ENCODE assay signal across 8 cellular contexts in genomic region chr15:78131295-78132021, GRCh38. TPM values are rescaled to one million over a fixed set of nuclear protein-coding genes. Genes with fewer than 3 reads are reported as not detected.
DNase-seq lines count a peak whose midpoint lies in the region; ATAC-seq and TF ChIP-seq lines count a peak whose summit lies in the region.

TSS of gene CIB2 (minus strand) at chr15:78131445. CDS start at chr15:78131215, 230 bp downstream.

- peak; percentile 29 to 61 for TF ChIP-seq CTCF in GM23338 (conservative IDR thresholded peaks at IDR 0.05; ENCODE audit: low read depth in 2 of 2)
- TF ChIP-seq CTCF in MM.1S (IDR thresholded peaks at IDR 0.05; ENCODE audit: low read length): peak; percentile 57
- TF ChIP-seq CTCF in adrenal gland (IDR thresholded peaks at IDR 0.05): peak; percentile 11 to 90 (median 68)
- TF ChIP-seq CTCF in left ventricle myocardium inferior (IDR thresholded peaks at IDR 0.05; ENCODE audit: borderline replicate concordance): peak; percentile 90
- TF ChIP-seq CTCF in progenitor cell of endocrine pancreas (IDR thresholded peaks at IDR 0.05; ENCODE audit: unreplicated experiment): peak; percentile 69

- H3K9me2 ChIP-seq in GM23338 (ENCODE audit: insufficient read depth): no peaks in the 10 kb centered on the region
- no peaks in the 10 kb centered on the region for H3K9me2 ChIP-seq in MM.1S (replicated peaks; ENCODE audit: insufficient read depth, low read length)

- H3K4me1 ChIP-seq in GM23338 (ENCODE audit: insufficient read depth): peaks cover 20% of the 10 kb centered on the region; the same call in 1 of the 2 replicates
- H3K4me1 ChIP-seq in MM.1S (ENCODE audit: low read length): no peaks in the 10 kb centered on the region
- peaks cover 7 to 9% of the 10 kb centered on the region in 2 donors for H3K4me1 ChIP-seq in adrenal gland (replicated peaks in 1 of 2)
- peaks cover 25% of the 10 kb centered on the region for H3K4me1 ChIP-seq in left ventricle myocardium inferior
- no peaks in the 10 kb centered on the region for H3K4me1 ChIP-seq in urinary bladder (ENCODE audit: insufficient read depth)

- H2AFZ ChIP-seq in GM23338 (peak within 1 kb of the TSS; percentile 95), MM.1S (ENCODE audit: low read length) (peak within 1 kb of the TSS; percentile 99)

- H3K79me2 ChIP-seq in GM23338 (replicated peaks; ENCODE audit: insufficient read depth) (peaks cover 3% of the 10 kb centered on the region; the same call in 1 of the 2 replicates), MM.1S (ENCODE audit: low read length) (no peaks in the 10 kb centered on the region)

- H3K27me3 Mint-ChIP-seq in GM23338 (ENCODE audit: insufficient read depth, low read depth, poor library complexity): peaks cover 8% of the 10 kb centered on the region
- no peaks in the 10 kb centered on the region for H3K27me3 Mint-ChIP-seq in T-cell
- H3K27me3 Mint-ChIP-seq in progenitor cell of endocrine pancreas: no peaks in the 10 kb centered on the region

- H4K20me1 ChIP-seq in GM23338 (replicated peaks; ENCODE audit: insufficient read depth) (no peaks in the 10 kb centered on the region), MM.1S (ENCODE audit: insufficient read depth, low read length) (no peaks in the 10 kb centered on the region)

- H3K9me3 ChIP-seq in MM.1S (replicated peaks; ENCODE audit: insufficient read depth, low read length): no peaks in the 10 kb centered on the region
- no peaks in the 10 kb centered on the region for H3K9me3 ChIP-seq in adrenal gland (replicated peaks in 1 of 3)
- H3K9me3 ChIP-seq in left ventricle myocardium inferior (replicated peaks): no peaks in the 10 kb centered on the region

- no peaks in the 10 kb centered on the region for H3K36me3 ChIP-seq in GM23338 (ENCODE audit: insufficient read depth)
- H3K36me3 ChIP-seq in MM.1S (replicated peaks; ENCODE audit: insufficient read depth, low read length): no peaks in the 10 kb centered on the region
- no peaks in the 10 kb centered on the region for H3K36me3 ChIP-seq in adrenal gland (replicated peaks in 1 of 2)
- H3K36me3 ChIP-seq in left ventricle myocardium inferior: no peaks in the 10 kb centered on the region
- H3K36me3 ChIP-seq in urinary bladder (ENCODE audit: insufficient read depth): no peaks in the 10 kb centered on the region

- H3K27ac ChIP-seq in GM23338 (ENCODE audit: low read depth) (peak within 1 kb of the TSS; percentile 64; the same call in 1 of the 2 replicates), MM.1S (ENCODE audit: low read length) (peak within 1 kb of the TSS; percentile 19; the same call in 1 of the 2 replicates), adrenal gland (peak within 1 kb of the TSS in 3 of 5 donors; percentile 68 to 81 (median 73)), left ventricle myocardium inferior (replicated peaks) (peak within 1 kb of the TSS; percentile 83), urinary bladder (ENCODE audit: low read depth) (peak within 1 kb of the TSS; percentile 76)

- H3K4me1 Mint-ChIP-seq in GM23338: peaks cover 31% of the 10 kb centered on the region
- peaks cover 16 to 30% (median 23%) of the 10 kb centered on the region in 3 donors for H3K4me1 Mint-ChIP-seq in T-cell
- H3K4me1 Mint-ChIP-seq in progenitor cell of endocrine pancreas (ENCODE audit: low read depth): peaks cover 30% of the 10 kb centered on the region

- H3K27ac Mint-ChIP-seq in GM23338 (peak within 1 kb of the TSS; percentile 80; the same call in 1 of the 2 replicates), T-cell (peak within 1 kb of the TSS; percentile 82 to 93), progenitor cell of endocrine pancreas (peak within 1 kb of the TSS; percentile 93)

- 0 to 2% (median 0%) methylated on average over 5 to 79 of the region's 79 CpGs for WGBS in adrenal gland, 4 donors
- WGBS in urinary bladder: under 1% methylated on average over 78 of the region's 79 CpGs

- peak; percentile 14 to 50 for TF ChIP-seq POLR2A in adrenal gland (IDR thresholded peaks at IDR 0.05)

- DNase-seq in EL: peak; percentile 69
- peak; percentile 90 for DNase-seq in GM23338 (ENCODE audit: low spot score)
- peak; percentile 57 for DNase-seq in MM.1S
- peak; percentile 41 to 81 (median 66) for DNase-seq in T-cell
- peak; percentile 56 to 70 (median 62) for DNase-seq in adrenal gland
- DNase-seq in left ventricle myocardium inferior: peak; percentile 75
- DNase-seq in progenitor cell of endocrine pancreas (ENCODE audit: low spot score, unreplicated experiment): peak; percentile 89

- intact Hi-C loops in adrenal gland (cut with DNase I): loop anchor here in 1 of 2 donors (5.0 kb wide), 1 partner anchor 61 kb away; no protein-coding TSS in a partner anchor
- intact Hi-C loops in left ventricle myocardium inferior (cut with micrococcal nuclease): loop anchor here (5.0 kb wide), 1 partner anchor 111 kb away; no protein-coding TSS in a partner anchor

- POLR2A ChIA-PET in T-cell (lab: Charles Lee): no interaction called here

- H3K4me3 Mint-ChIP-seq in GM23338: peak within 1 kb of the TSS; percentile 83
- H3K4me3 Mint-ChIP-seq in T-cell: peak within 1 kb of the TSS; percentile 78 to 82 (median 80)
- H3K4me3 Mint-ChIP-seq in progenitor cell of endocrine pancreas (ENCODE audit: low read depth): peak within 1 kb of the TSS; percentile 87

- peak; percentile 75 for ATAC-seq in GM23338
- peak; percentile 82 to 89 (median 86) for ATAC-seq in T-cell (replicated peaks in 1 of 4)

- CTCF ChIA-PET in T-cell (lab: Charles Lee): interaction anchor here (0.7 to 2.3 kb wide), 9 partner anchors 10 to 68 kb away, joined by 3 to 15 read pairs (median 4); partner anchors contain the start of gene IDH3A (in 1 of the 2)

- H3K4me2 ChIP-seq in GM23338 (peak within 1 kb of the TSS; percentile 96), MM.1S (ENCODE audit: low read depth, low read length) (peak within 1 kb of the TSS; percentile 91)

- H3F3A ChIP-seq in GM23338 (replicated peaks; ENCODE audit: low read depth) (0 out of 2 replicates have a peak, but pooled peaks cover 6% of the 10 kb centered on the region), MM.1S (ENCODE audit: insufficient read depth, low read length) (peaks cover 5% of the 10 kb centered on the region; the same call in 1 of the 2 replicates)

- H3K36me3 Mint-ChIP-seq in GM23338 (ENCODE audit: low read depth): no peaks in the 10 kb centered on the region
- H3K36me3 Mint-ChIP-seq in T-cell: no peaks in the 10 kb centered on the region
- H3K36me3 Mint-ChIP-seq in progenitor cell of endocrine pancreas (ENCODE audit: insufficient read depth): peaks cover 2% of the 10 kb centered on the region

- peak within 1 kb of the TSS; percentile 86 for H3K4me3 ChIP-seq in GM23338
- peak within 1 kb of the TSS; percentile 87 for H3K4me3 ChIP-seq in MM.1S (ENCODE audit: low read length)
- peak within 1 kb of the TSS in 3 of 4 donors; percentile 57 to 73 (median 71) for H3K4me3 ChIP-seq in adrenal gland
- H3K4me3 ChIP-seq in left ventricle myocardium inferior: peak within 1 kb of the TSS; percentile 82
- H3K4me3 ChIP-seq in urinary bladder (ENCODE audit: low read depth, low read length): peak within 1 kb of the TSS; percentile 69

- no peaks in the 10 kb centered on the region for H3K27me3 ChIP-seq in GM23338 (ENCODE audit: insufficient read depth)
- no peaks in the 10 kb centered on the region for H3K27me3 ChIP-seq in MM.1S (replicated peaks; ENCODE audit: insufficient read depth, low read length)
- H3K27me3 ChIP-seq in adrenal gland: no peaks in the 10 kb centered on the region
- no peaks in the 10 kb centered on the region for H3K27me3 ChIP-seq in left ventricle myocardium inferior (ENCODE audit: low read depth)

- H3K9me3 Mint-ChIP-seq in GM23338 (no peaks in the 10 kb centered on the region), T-cell (no peaks in the 10 kb centered on the region), progenitor cell of endocrine pancreas (ENCODE audit: low read depth) (no peaks in the 10 kb centered on the region)

- H3K9ac ChIP-seq in MM.1S (ENCODE audit: low read length): peak within 1 kb of the TSS; percentile 81

TF ChIP-seq in GM23338, 12 proteins besides CTCF, POLR2A, EP300 and RAD21 (continues in another document):
- TF ChIP-seq ZNF114 (CRISPR knock-in tag; IDR thresholded peaks at IDR 0.05) (no peak), CREB1 (CRISPR knock-in tag; IDR thresholded peaks at IDR 0.05; ENCODE audit: low read depth) (0 out of 2 replicates have a peak, but pooled peaks have one; percentile 17), POLR2AphosphoS5 (IDR thresholded peaks at IDR 0.05; ENCODE audit: low read depth) (peak; percentile 83), ETS1 (IDR thresholded peaks at IDR 0.05) (peak; percentile 46; the same call in 1 of the 2 replicates)

RNA-seq across cellular contexts. Expression of gene CIB2, which starts in this region (rescaled TPM):
- total RNA-seq in GM23338 (2014; rRNA removed; shearing (Covaris generic)): 62.6 and 64.4 TPM in 2 replicates
- polyA plus RNA-seq in GM23338 (2016; fragmentation: Nextera tagmentation; extraction: Ambion mirVana) (56.6 and 59.5 TPM in 2 replicates), adrenal gland (10 to 100 TPM in 1 of 3 donors, 1 to 10 TPM in 2; 4.4 to 27.6 (median 5.0) TPM), urinary bladder (6.9 TPM)
- total RNA-seq in T-cell (1 to 10 TPM in 4 of 5 donors, under 1 TPM in 1; 0.72 to 2.8 (median 2.0) TPM), adrenal gland (10 to 100 TPM in 7 of 8 donors, 1 to 10 TPM in 1; 9.1 to 37.8 (median 19.7) TPM), left ventricle myocardium inferior (26.1 TPM), progenitor cell of endocrine pancreas (41.6 and 44.9 TPM in 2 replicates), urinary bladder (11.4 TPM)

Comparison
In these comparisons a context has a peak if more than half of its experiments do, and no peak if none do; other contexts are left out.
1. Peak in every context shown above with its lines: DNase-seq, ATAC-seq, H3K4me3 ChIP-seq and H3K27ac ChIP-seq.
2. H3K27ac ChIP-seq: peak in every context shown above with its lines; median percentile 83 in left ventricle myocardium inferior; 76 in urinary bladder; 73 in adrenal gland; 64 in GM23338; 19 in MM.1S.